Comparison of ENCODE assay signal across 11 cellular contexts in the genomic region with DNA sequence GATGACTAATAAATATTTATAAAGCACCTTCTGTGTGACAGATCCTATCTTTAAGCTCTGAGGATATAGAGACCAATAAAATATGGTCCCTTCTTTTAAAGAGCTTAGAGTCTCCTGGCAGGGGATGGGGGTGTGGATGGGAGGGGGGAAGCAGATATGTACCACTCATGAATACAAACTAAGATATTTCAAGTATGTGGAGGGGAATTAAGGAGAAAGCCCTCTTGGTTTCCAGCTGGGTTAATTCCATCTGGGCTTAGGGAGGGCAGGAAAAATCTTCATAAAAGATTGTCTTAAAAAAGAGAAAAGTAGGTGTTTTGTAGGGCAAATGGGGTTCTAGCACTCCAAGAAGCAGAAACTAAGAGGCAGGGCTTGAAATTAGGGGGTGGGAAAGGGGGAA. TPM values are rescaled to one million over a fixed set of nuclear protein-coding genes. Genes with fewer than 3 reads are reported as not detected.
A peak's percentile ranks its signal among the peaks of the same experiment; 100 is the strongest.
DNase-seq lines count a peak whose midpoint lies in the region; ATAC-seq and TF ChIP-seq lines count a peak whose summit lies in the region.
"Had no signal": no experiment of that assay in that cellular context is flagged by ENCODE, and none has a peak within 500 bp of the region (broad histone marks: within the 10 kb centered on the region; RNA-seq: fewer than 3 reads in every experiment).

No MANE protein-coding gene starts in this region.

- H3K4me3 ChIP-seq in osteoblast (ENCODE audit: insufficient read depth, low read length), result no peak overlapping the region
- no peak overlapping the region for H3K4me3 ChIP-seq in left lung

- no peaks in the 10 kb centered on the region for H4K20me1 ChIP-seq in osteoblast (ENCODE audit: insufficient read depth, low read length)

- H3K4me1 ChIP-seq in osteoblast (ENCODE audit: insufficient read depth, low read length), result peaks cover 54% of the 10 kb centered on the region
- H3K4me1 ChIP-seq in left lung, result peaks cover 0 to 7% of the 10 kb centered on the region in 2 donors

- DNase-seq in EH (ENCODE audit: low read depth), result peak; percentile 87
- DNase-seq in NCI-H524 (lab: John Stamatoyannopoulos, UW), result peak; percentile 39 to 82
- DNase-seq in fibroblast of gingiva (ENCODE audit: low read depth), result peak; percentile 34
- peak; percentile 52 for DNase-seq in osteoblast (ENCODE audit: insufficient read length, low spot score, missing footprints)
- DNase-seq in germinal center (ENCODE audit: low spot score), result no peak
- DNase-seq in NK-92 (lab: John Stamatoyannopoulos, UW; ENCODE audit: unreplicated experiment), result no peak
- no peak for DNase-seq in left lung
- no peak for DNase-seq in LoVo (ENCODE audit: low spot score)
- DNase-seq: COR-L47, NCI-H1417, T-helper 17 cell had no signal

- H3K27me3 ChIP-seq in osteoblast (ENCODE audit: insufficient read depth, low read length) (no peaks in the 10 kb centered on the region), left lung (no peaks in the 10 kb centered on the region)

- no peak overlapping the region for H2AFZ ChIP-seq in osteoblast (ENCODE audit: low read length)

- H3K27ac ChIP-seq in osteoblast (ENCODE audit: low read depth, low read length) (peak overlapping the region; percentile 96), left lung (peak overlapping the region in 1 of 2 donors; percentile 63)

- H3K79me2 ChIP-seq in osteoblast (ENCODE audit: insufficient read depth, low read length), result peaks cover 11% of the 10 kb centered on the region

- H3K4me2 ChIP-seq in osteoblast (ENCODE audit: insufficient read depth, low read length), result peak overlapping the region; percentile 49

- TF ChIP-seq CTCF in osteoblast (IDR thresholded peaks at IDR 0.05; ENCODE audit: extremely low read depth, low read depth, low read length), result no peak
- no peak for TF ChIP-seq CTCF in left lung (IDR thresholded peaks at IDR 0.05)

- no peak for ATAC-seq in left lung
- ATAC-seq: T-helper 17 cell had no signal

- H3K9me3 ChIP-seq in osteoblast (ENCODE audit: low read depth, low read length), result no peaks in the 10 kb centered on the region
- no peaks in the 10 kb centered on the region for H3K9me3 ChIP-seq in left lung

- H3K36me3 ChIP-seq in osteoblast (ENCODE audit: insufficient read depth, low read length), result peaks cover 16% of the 10 kb centered on the region
- H3K36me3 ChIP-seq in left lung, result peaks cover 0 to 26% of the 10 kb centered on the region in 2 donors

- intact Hi-C loops in left lung (cut with DNase I), result no loop called here

RNA-seq across cellular contexts. Expression of a gene that starts 18.0 kb away (rescaled TPM):
- total RNA-seq in osteoblast, result 17.4 and 20.0 TPM in 2 replicates
- 10 to 100 TPM; 12.3 to 13.7 TPM for total RNA-seq in left lung

RNA-seq across cellular contexts. Expression of a gene that starts 21.6 kb away (rescaled TPM):
- total RNA-seq in osteoblast (45.1 and 53.6 TPM in 2 replicates), left lung (100 to 1,000 TPM in 1 of 2 donors, 10 to 100 TPM in 1; 77.6 to 111 TPM)

RNA-seq across cellular contexts. Expression of a gene that starts 48.5 kb away (rescaled TPM):
- total RNA-seq in osteoblast (33.3 and 36.2 TPM in 2 replicates), left lung (10 to 100 TPM; 49.1 to 63.0 TPM)

Comparison
In these comparisons a context has a peak if more than half of its experiments do, and no peak if none do; other contexts are left out.
1. DNase-seq: peak in EH (single experiment), NCI-H524 (2 of 2), fibroblast of gingiva (single experiment) and osteoblast (single experiment); none in germinal center (single experiment), NK-92 (single experiment), left lung (0 of 2) and LoVo (single experiment).